Comparison of ENCODE assay signal across 17 cellular contexts in the genomic region with DNA sequence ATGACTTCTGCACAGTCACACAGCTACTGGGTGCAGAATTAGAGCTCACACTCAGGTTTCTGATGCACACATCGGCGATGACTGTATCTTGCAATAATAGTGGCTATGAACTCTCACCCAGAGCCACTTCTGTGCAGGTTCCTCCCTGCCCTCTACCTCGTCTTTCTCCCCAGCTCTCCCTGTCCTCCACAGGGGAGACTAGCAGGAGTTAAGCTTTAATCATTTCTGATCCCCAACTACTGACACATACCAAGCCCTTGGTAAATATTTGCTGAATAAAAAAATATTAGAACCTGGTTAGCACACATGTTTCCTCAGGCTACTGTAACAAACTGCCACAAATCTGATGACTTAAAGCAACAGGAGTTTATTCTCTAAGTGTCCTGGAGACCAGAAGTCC.
DNase-seq lines count a peak whose midpoint lies in the region; ATAC-seq, FAIRE-seq and TF ChIP-seq lines count a peak whose summit lies in the region.
"Had no signal": no experiment of that assay in that cellular context is flagged by ENCODE, and none has a peak within 500 bp of the region (broad histone marks: within the 10 kb centered on the region; RNA-seq: fewer than 3 reads in every experiment).

No MANE protein-coding gene starts in this region.

- no peak overlapping the region for H3K4me3 Mint-ChIP-seq in CD4-positive, alpha-beta T cell
- H3K4me3 Mint-ChIP-seq: CD4-positive, alpha-beta memory T cell; H9 had no signal

- no TSS peak for BruUV-seq in PC-3 (replicated peaks; lab: Mats Ljungman, UMichigan)

- H3K36me3 ChIP-seq in PC-3 (ENCODE audit: low read depth, low read length) = no peaks in the 10 kb centered on the region
- H3K36me3 ChIP-seq in bronchial epithelial cell (ENCODE audit: control insufficient read depth, insufficient read depth, low read length) = no peaks in the 10 kb centered on the region
- no peaks in the 10 kb centered on the region for H3K36me3 ChIP-seq in hepatocyte (replicated peaks; ENCODE audit: insufficient read depth, low read depth)
- H3K36me3 ChIP-seq: BLaER1 treated with 17β-estradiol and CSF1 and Interleukin-3, amounts not matched to agents 10 nM and 100 nM had no signal

- H3K9ac ChIP-seq in PC-3 (ENCODE audit: low read length) = no peak overlapping the region
- H3K9ac ChIP-seq: BLaER1 treated with 17β-estradiol and CSF1 and Interleukin-3, amounts not matched to agents 10 nM and 100 nM had no signal

- peaks cover 26% of the 10 kb centered on the region for H3K4me1 ChIP-seq in PC-3 (ENCODE audit: insufficient read depth, low read length)
- H3K4me1 ChIP-seq in hepatocyte (ENCODE audit: insufficient read depth) = peaks cover 20% of the 10 kb centered on the region
- H3K4me1 ChIP-seq: BLaER1 treated with 17β-estradiol and CSF1 and Interleukin-3, amounts not matched to agents 10 nM and 100 nM had no signal

- POLR2A ChIA-PET in PC-3 (lab: Charles Lee; ENCODE audit: unreplicated experiment) = no interaction called here
- POLR2A ChIA-PET in CD4-positive, alpha-beta T cell (lab: Charles Lee) = no interaction called here

- no peaks in the 10 kb centered on the region for H3K36me3 Mint-ChIP-seq in CD4-positive, alpha-beta T cell (ENCODE audit: low read depth)
- H3K36me3 Mint-ChIP-seq: CD4-positive, alpha-beta memory T cell had no signal

- H2AFZ ChIP-seq in PC-3 (ENCODE audit: low read length) = peak overlapping the region; percentile 2; the same call in 1 of the 2 replicates
- H2AFZ ChIP-seq in hepatocyte = no peak overlapping the region

- H3K27ac Mint-ChIP-seq in CD4-positive, alpha-beta T cell = no peak overlapping the region
- H3K27ac Mint-ChIP-seq: CD4-positive, alpha-beta memory T cell; H9 had no signal

- no peaks in the 10 kb centered on the region for H3K9me2 ChIP-seq in PC-3 (replicated peaks; ENCODE audit: low read length)
- no peaks in the 10 kb centered on the region for H3K9me2 ChIP-seq in hepatocyte (replicated peaks; ENCODE audit: insufficient read depth)

- no peaks in the 10 kb centered on the region for H4K20me1 ChIP-seq in PC-3 (ENCODE audit: low read length)
- no peaks in the 10 kb centered on the region for H4K20me1 ChIP-seq in hepatocyte (ENCODE audit: insufficient read depth, poor library complexity, severe bottlenecking)
- H4K20me1 ChIP-seq: BLaER1 treated with 17β-estradiol and CSF1 and Interleukin-3, amounts not matched to agents 10 nM and 100 nM had no signal

- H3K9me3 Mint-ChIP-seq in CD4-positive, alpha-beta T cell = no peaks in the 10 kb centered on the region

- TF ChIP-seq CTCF in C4-2B (conservative IDR thresholded peaks at IDR 0.05) (no peak), PC-3 (conservative IDR thresholded peaks at IDR 0.05; ENCODE audit: low read depth, low read length) (no peak), bronchial epithelial cell (IDR thresholded peaks at IDR 0.05; ENCODE audit: insufficient read depth, low read length, severe bottlenecking) (peak; percentile 7), hepatocyte (IDR thresholded peaks at IDR 0.05; ENCODE audit: poor library complexity) (no peak)
- no peak for TF ChIP-seq CTCF in CD4-positive, alpha-beta T cell (IDR thresholded peaks at IDR 0.05)

- H3K27me3 ChIP-seq in PC-3 (ENCODE audit: low read length) = no peaks in the 10 kb centered on the region
- no peaks in the 10 kb centered on the region for H3K27me3 ChIP-seq in bronchial epithelial cell (ENCODE audit: control insufficient read depth, insufficient read depth, low read length)
- H3K27me3 ChIP-seq in hepatocyte = no peaks in the 10 kb centered on the region
- no peaks in the 10 kb centered on the region for H3K27me3 ChIP-seq in CD4-positive, alpha-beta T cell (ENCODE audit: control insufficient read depth, insufficient read depth, low read length)
- H3K27me3 ChIP-seq: BLaER1 treated with 17β-estradiol and CSF1 and Interleukin-3, amounts not matched to agents 10 nM and 100 nM had no signal

- no peak for ATAC-seq in PC-3
- ATAC-seq in CD4-positive, alpha-beta T cell (ENCODE audit: poor library complexity) = no peak

- H3K4me1 Mint-ChIP-seq in CD4-positive, alpha-beta T cell (ENCODE audit: low read depth) = no peaks in the 10 kb centered on the region
- H3K4me1 Mint-ChIP-seq: CD4-positive, alpha-beta memory T cell had no signal

- intact Hi-C loops in PC-3 (cut with micrococcal nuclease) (no loop called here), head of caudate nucleus (cut with DNase I) (no loop called here)
- intact Hi-C loops in CD4-positive, alpha-beta T cell (cut with DNase I, micrococcal nuclease) = no loop called here

- 57% methylated on average over 3 of the region's 3 CpGs for WGBS in hepatocyte (ENCODE audit: low lambda C conversion rate, missing lambda C conversion rate)

- H3K4me2 ChIP-seq in PC-3 (ENCODE audit: low read length) = peak overlapping the region; percentile 43
- peak overlapping the region; percentile 10 for H3K4me2 ChIP-seq in hepatocyte
- H3K4me2 ChIP-seq: BLaER1 treated with 17β-estradiol and CSF1 and Interleukin-3, amounts not matched to agents 10 nM and 100 nM had no signal

- no peaks in the 10 kb centered on the region for H3K27me3 Mint-ChIP-seq in CD4-positive, alpha-beta T cell

- no peaks in the 10 kb centered on the region for H3K9me3 ChIP-seq in PC-3 (ENCODE audit: low read length)
- no peaks in the 10 kb centered on the region for H3K9me3 ChIP-seq in hepatocyte (ENCODE audit: low read depth)
- H3K9me3 ChIP-seq in CD4-positive, alpha-beta T cell (ENCODE audit: control insufficient read depth, low read length) = no peaks in the 10 kb centered on the region

- no peak overlapping the region; the same call in 1 of the 2 replicates for H3K4me3 ChIP-seq in PC-3 (ENCODE audit: low read length)
- H3K4me3 ChIP-seq in bronchial epithelial cell (ENCODE audit: low read depth, low read length) = no peak overlapping the region
- H3K4me3 ChIP-seq in hepatocyte = no peak overlapping the region
- H3K4me3 ChIP-seq: BLaER1 treated with 17β-estradiol and CSF1 and Interleukin-3, amounts not matched to agents 10 nM and 100 nM had no signal

- FAIRE-seq in bronchial epithelial cell (lab: Jason Lieb, UNC) = no peak
- FAIRE-seq: GM12892 had no signal

- DNase-seq in PC-3 (peak; percentile 72), bronchial epithelial cell (ENCODE audit: low read depth) (peak; percentile 59), hepatocyte (ENCODE audit: low spot score) (no peak), head of caudate nucleus (no peak)
- DNase-seq in activated naive CD4-positive, alpha-beta T cell (lab: John Stamatoyannopoulos, UW) = no peak
- DNase-seq in stimulated activated CD4-positive, alpha-beta T cell treated with anti-CD3 and anti-CD28 coated beads, Interleukin-2, amount 100 ng/mL, for 48 hours = no peak
- no peak for DNase-seq in CD4-positive, alpha-beta T cell
- DNase-seq: 8988T; ACHN; CD4-positive, alpha-beta memory T cell; DND-41; GDM1; GOT3; H9 had no signal

- H3K27ac ChIP-seq in C4-2B = peak overlapping the region; percentile 15; the same call in 1 of the 2 replicates
- peak overlapping the region; percentile 22; the same call in 1 of the 2 replicates for H3K27ac ChIP-seq in PC-3 (ENCODE audit: low read length)
- H3K27ac ChIP-seq in hepatocyte = no peak overlapping the region
- no peak overlapping the region for H3K27ac ChIP-seq in CD4-positive, alpha-beta T cell (ENCODE audit: low read depth, low read length)
- H3K27ac ChIP-seq: BLaER1 treated with 17β-estradiol and CSF1 and Interleukin-3, amounts not matched to agents 10 nM and 100 nM had no signal

- no peaks in the 10 kb centered on the region for H3F3A ChIP-seq in PC-3 (ENCODE audit: low read length, unreplicated experiment)

- CTCF ChIA-PET in PC-3 (lab: Charles Lee) = no interaction called here
- CTCF ChIA-PET in CD4-positive, alpha-beta T cell (lab: Charles Lee) = no interaction called here

- H3K79me2 ChIP-seq in PC-3 (ENCODE audit: low read length) (no peaks in the 10 kb centered on the region), hepatocyte (no peaks in the 10 kb centered on the region)

Comparison
In these comparisons a context has a peak if more than half of its experiments do, and no peak if none do; other contexts are left out.
1. H3K27ac ChIP-seq: peak in C4-2B (single experiment) and PC-3 (single experiment); none in hepatocyte (single experiment) and CD4-positive, alpha-beta T cell (single experiment).
2. DNase-seq: peak in PC-3 (single experiment) and bronchial epithelial cell (single experiment); none in hepatocyte (single experiment), head of caudate nucleus (0 of 42), activated naive CD4-positive, alpha-beta T cell (0 of 4), stimulated activated CD4-positive, alpha-beta T cell treated with anti-CD3 and anti-CD28 coated beads, Interleukin-2, amount 100 ng/mL, for 48 hours (0 of 2) and CD4-positive, alpha-beta T cell (0 of 10).